Comparison of ENCODE assay signal across 16 cellular contexts in genomic region chr7:44415047-44415446, GRCh38.
DNase-seq lines count a peak whose midpoint lies in the region; ATAC-seq, FAIRE-seq and TF ChIP-seq lines count a peak whose summit lies in the region.
"Had no signal": no experiment of that assay in that cellular context is flagged by ENCODE, and none has a peak within 500 bp of the region (broad histone marks: within the 10 kb centered on the region; RNA-seq: fewer than 3 reads in every experiment).

No MANE protein-coding gene starts in this region.

- peaks cover 18% of the 10 kb centered on the region for H3K4me1 ChIP-seq in skeletal muscle satellite cell (ENCODE audit: control insufficient read depth, insufficient read depth, low read length)
- H3K4me1 ChIP-seq: pancreas, transverse colon had no signal

- H3K27ac Mint-ChIP-seq in activated T-cell treated with anti-CD3 and anti-CD28 coated beads, Interleukin-2, amount 50 U/mL, for 24 hours, result peak overlapping the region; percentile 42
- H3K27ac Mint-ChIP-seq: mesothelial cell of epicardium had no signal

- TF ChIP-seq CTCF in choroid plexus epithelial cell (conservative IDR thresholded peaks at IDR 0.05; ENCODE audit: low read depth, low read length), result no peak
- no peak for TF ChIP-seq CTCF in omental fat pad (IDR thresholded peaks at IDR 0.05)
- no peak for TF ChIP-seq CTCF in GM10248 (IDR thresholded peaks at IDR 0.05; ENCODE audit: control extremely low read depth, extremely low read depth, low read depth, missing control alignments)

- peaks cover 82% of the 10 kb centered on the region for H3K36me3 Mint-ChIP-seq in activated T-cell treated with anti-CD3 and anti-CD28 coated beads, Interleukin-2, amount 50 U/mL, for 24 hours (ENCODE audit: low read depth)

- no peaks in the 10 kb centered on the region for H3K9me3 ChIP-seq in skeletal muscle satellite cell (replicated peaks; ENCODE audit: low read length)
- H3K9me3 ChIP-seq: pancreas had no signal

- peaks cover 6% of the 10 kb centered on the region for H3K36me3 ChIP-seq in skeletal muscle satellite cell (ENCODE audit: insufficient read depth, low read length)
- H3K36me3 ChIP-seq: brain microvascular endothelial cell, pancreas had no signal

- H3K9me3 Mint-ChIP-seq in activated T-cell treated with anti-CD3 and anti-CD28 coated beads, Interleukin-2, amount 50 U/mL, for 24 hours, result peaks cover 2% of the 10 kb centered on the region

- no peak for DNase-seq in activated T-cell treated with anti-CD3 and anti-CD28 coated beads, Interleukin-2, amount 50 U/mL, for 24 hours
- no peak for DNase-seq in activated T-cell treated with anti-CD3 and anti-CD28 coated beads, Interleukin-2, amount 50 U/mL, for 1 hour
- DNase-seq in RCC 7860 (ENCODE audit: low spot score) (peak; percentile 95), choroid plexus epithelial cell (ENCODE audit: low read depth) (peak; percentile 38), omental fat pad (ENCODE audit: low spot score) (no peak), GM10248 (ENCODE audit: extremely low spot score) (no peak)
- no peak for DNase-seq in stimulated activated CD4-positive, alpha-beta T cell treated with anti-CD3 and anti-CD28 coated beads, Interleukin-2, amount 100 ng/mL, for 48 hours
- DNase-seq: brain microvascular endothelial cell, NCI-H1105 treated with DMSO at 0.1 percent for 48 hours, pancreas, SHP77, transverse colon had no signal

- peak; percentile 99 for FAIRE-seq in RCC 7860 (lab: Jason Lieb, UNC)
- FAIRE-seq: GM12878, GM19239, pancreas had no signal

- POLR2A ChIA-PET in GM10248 (lab: Yijun Ruan, JAX), result no interaction called here

- ATAC-seq in omental fat pad (ENCODE audit: low FRiP score), result no peak
- ATAC-seq: GM12878, pancreas had no signal

- H3K4me3 ChIP-seq in choroid plexus epithelial cell (ENCODE audit: low read depth, low read length), result no peak overlapping the region
- no peak overlapping the region for H3K4me3 ChIP-seq in skeletal muscle satellite cell (ENCODE audit: low read length)
- H3K4me3 ChIP-seq: GM12878, pancreas, transverse colon had no signal

- H3K4me2 ChIP-seq in skeletal muscle satellite cell (ENCODE audit: low read length), result peak overlapping the region; percentile 31

- CTCF ChIA-PET in GM10248 (lab: Yijun Ruan, JAX), result interaction anchor here (1.0 to 1.9 kb wide), 5 partner anchors 10 to 166 kb away, joined by 3 to 5 read pairs (median 3); no protein-coding TSS in a partner anchor

- no peak overlapping the region for H3K4me3 Mint-ChIP-seq in activated T-cell treated with anti-CD3 and anti-CD28 coated beads, Interleukin-2, amount 50 U/mL, for 24 hours
- H3K4me3 Mint-ChIP-seq: mesothelial cell of epicardium had no signal

- H3K27me3 Mint-ChIP-seq in activated T-cell treated with anti-CD3 and anti-CD28 coated beads, Interleukin-2, amount 50 U/mL, for 24 hours, result no peaks in the 10 kb centered on the region

- peak overlapping the region; percentile 2 for H3K9ac ChIP-seq in skeletal muscle satellite cell (ENCODE audit: low read depth, low read length)

- peaks cover 33% of the 10 kb centered on the region for H3K4me1 Mint-ChIP-seq in activated T-cell treated with anti-CD3 and anti-CD28 coated beads, Interleukin-2, amount 50 U/mL, for 24 hours (ENCODE audit: low read depth)

- H3K27me3 ChIP-seq in skeletal muscle satellite cell (ENCODE audit: control insufficient read depth, insufficient read depth, low read length), result no peaks in the 10 kb centered on the region
- H3K27me3 ChIP-seq: brain microvascular endothelial cell, pancreas, transverse colon had no signal

Comparison
In these comparisons a context has a peak if more than half of its experiments do, and no peak if none do; other contexts are left out.
1. DNase-seq: peak in RCC 7860 (single experiment) and choroid plexus epithelial cell (single experiment); none in activated T-cell treated with anti-CD3 and anti-CD28 coated beads, Interleukin-2, amount 50 U/mL, for 24 hours (single experiment), activated T-cell treated with anti-CD3 and anti-CD28 coated beads, Interleukin-2, amount 50 U/mL, for 1 hour (single experiment), omental fat pad (single experiment), GM10248 (single experiment) and stimulated activated CD4-positive, alpha-beta T cell treated with anti-CD3 and anti-CD28 coated beads, Interleukin-2, amount 100 ng/mL, for 48 hours (0 of 2).